15 cellular contexts compared by ENCODE assay signal in genomic region chr11:12411395-12411794, GRCh38. TPM values are rescaled to one million over a fixed set of nuclear protein-coding genes. Genes with fewer than 3 reads are reported as not detected.
DNase-seq lines count a peak whose midpoint lies in the region; ATAC-seq, FAIRE-seq and TF ChIP-seq lines count a peak whose summit lies in the region.
"Had no signal": no experiment of that assay in that cellular context is flagged by ENCODE, and none has a peak within 500 bp of the region (broad histone marks: within the 10 kb centered on the region; RNA-seq: fewer than 3 reads in every experiment).

No MANE protein-coding gene starts in this region.

- H3K9me3 ChIP-seq in HepG2 (ENCODE audit: low read length) (no peaks in the 10 kb centered on the region), right lobe of liver (no peaks in the 10 kb centered on the region), esophagus (ENCODE audit: control insufficient read depth in 2 of 2, insufficient read depth in 1 of 2, low read depth in 1 of 2, low read length in 1 of 2) (no peaks in the 10 kb centered on the region), vagina (no peaks in the 10 kb centered on the region)

- intact Hi-C loops in HepG2 (cut with micrococcal nuclease; ENCODE audit: unreplicated experiment): loop anchor here (5.0 kb wide), 1 partner anchor 76 kb away; no protein-coding TSS in a partner anchor
- intact Hi-C loops in right lobe of liver (cut with DNase I): no loop called here
- intact Hi-C loops in vagina (cut with DNase I): loop anchor here (5.0 to 10.0 kb wide), 4 partner anchors 34 to 483 kb away; partner anchors contain the start of genes PARVA and TEAD1

- POLR2A ChIA-PET in HepG2 (lab: Yijun Ruan, JAX): no interaction called here

- H2AFZ ChIP-seq in HepG2 (ENCODE audit: low read length): no peak overlapping the region

- H3K9ac ChIP-seq in HepG2 (ENCODE audit: insufficient read depth, low read depth, low read length): no peak overlapping the region

- H3K4me2 ChIP-seq in HepG2 (ENCODE audit: low read depth, low read length): no peak overlapping the region

- in situ Hi-C loops in HepG2 (cut with HindIII; ENCODE audit: extremely low pct_ligation_motif_present, low pct_unique_long_range_greater_than_20kb): loop anchor here (5.0 to 10.0 kb wide), 2 partner anchors 57 to 476 kb away; no protein-coding TSS in a partner anchor

- H3K4me3 ChIP-seq in HepG2 (replicated peaks in 1 of 3; ENCODE audit: insufficient read depth in 1 of 3, low read depth in 2 of 3, low read length in 3 of 3) (no peak overlapping the region), right lobe of liver (no peak overlapping the region), esophagus (ENCODE audit: low read depth in 1 of 2, low read length in 2 of 2) (no peak overlapping the region), vagina (no peak overlapping the region)
- H3K4me3 ChIP-seq: lung had no signal

- H3K4me3 Mint-ChIP-seq in osteocyte (ENCODE audit: unreplicated experiment): peak overlapping the region; percentile 20
- H3K4me3 Mint-ChIP-seq: CD8-positive, alpha-beta T cell had no signal

- H3K27me3 Mint-ChIP-seq in osteocyte (ENCODE audit: unreplicated experiment): no peaks in the 10 kb centered on the region

- H3K4me1 ChIP-seq in HepG2 (ENCODE audit: insufficient read depth, low read length): no peaks in the 10 kb centered on the region; the same call in 1 of the 2 replicates
- H3K4me1 ChIP-seq in right lobe of liver: peaks cover 0 to 10% (median 4%) of the 10 kb centered on the region in 4 donors
- H3K4me1 ChIP-seq in esophagus (ENCODE audit: control insufficient read depth in 2 of 2, insufficient read depth in 2 of 2, low read length in 1 of 2): no peaks in the 10 kb centered on the region
- H3K4me1 ChIP-seq in vagina: peaks cover 70% of the 10 kb centered on the region

- H3K36me3 Mint-ChIP-seq in osteocyte (ENCODE audit: unreplicated experiment): no peaks in the 10 kb centered on the region
- H3K36me3 Mint-ChIP-seq: CD8-positive, alpha-beta T cell had no signal

- TF ChIP-seq RAD21 in HepG2 (CRISPR knock-in tag; IDR thresholded peaks at IDR 0.05): no peak

- H4K20me1 ChIP-seq in HepG2 (ENCODE audit: insufficient read depth, low read length): no peaks in the 10 kb centered on the region

- ATAC-seq in HepG2 (no peak), right lobe of liver (no peak), HG02885 (IDR thresholded peaks at IDR 0.05; ENCODE audit: poor library complexity, unreplicated experiment) (no peak)
- ATAC-seq: CD8-positive, alpha-beta T cell had no signal

- H3K79me2 ChIP-seq in HepG2 (ENCODE audit: insufficient read depth, low read length): no peaks in the 10 kb centered on the region

- FAIRE-seq in HepG2 (lab: Jason Lieb, UNC): no peak
- FAIRE-seq: A204.1 had no signal

- H3K4me1 Mint-ChIP-seq in osteocyte (ENCODE audit: unreplicated experiment): peaks cover 85% of the 10 kb centered on the region

- TF ChIP-seq CTCF in HepG2 (CRISPR knock-in tag; IDR thresholded peaks at IDR 0.05): no peak
- TF ChIP-seq CTCF in right lobe of liver (IDR thresholded peaks at IDR 0.05): no peak
- TF ChIP-seq CTCF in osteocyte (IDR thresholded peaks at IDR 0.05): no peak
- TF ChIP-seq CTCF in vagina (IDR thresholded peaks at IDR 0.05): no peak

- H3K9me3 Mint-ChIP-seq in osteocyte (ENCODE audit: unreplicated experiment): no peaks in the 10 kb centered on the region
- H3K9me3 Mint-ChIP-seq: CD8-positive, alpha-beta T cell had no signal

- H3K36me3 ChIP-seq in HepG2 (replicated peaks in 1 of 2; ENCODE audit: control insufficient read depth in 1 of 2, insufficient read depth in 2 of 2, low read length in 2 of 2) (no peaks in the 10 kb centered on the region), right lobe of liver (peaks cover 0 to 2% (median 0%) of the 10 kb centered on the region in 4 donors), esophagus (ENCODE audit: control insufficient read depth in 2 of 2, insufficient read depth in 2 of 2, low read length in 1 of 2) (no peaks in the 10 kb centered on the region), vagina (no peaks in the 10 kb centered on the region)

- H3K27ac Mint-ChIP-seq in osteocyte (ENCODE audit: unreplicated experiment): peak overlapping the region; percentile 89
- H3K27ac Mint-ChIP-seq: CD8-positive, alpha-beta T cell had no signal

- CTCF ChIA-PET in HepG2 (lab: Yijun Ruan, JAX; ENCODE audit: low intra/inter-chr PET ratio, low total read pairs): interaction anchor here (1.9 to 2.1 kb wide), 2 partner anchors 80 to 483 kb away, joined by 5 to 12 read pairs; no protein-coding TSS in a partner anchor

- no peak for DNase-seq in HepG2 (ENCODE audit: low spot score)
- DNase-seq in right lobe of liver: no peak
- no peak for DNase-seq in osteocyte (ENCODE audit: extremely low spot score, unreplicated experiment)
- no peak for DNase-seq in vagina (ENCODE audit: extremely low spot score in 2 of 2)
- no peak for DNase-seq in DMS53 treated with DMSO at 0.1 percent for 48 hours (lab: John Stamatoyannopoulos, UW; ENCODE audit: unreplicated experiment)
- DNase-seq in SW480 (ENCODE audit: low spot score): no peak
- DNase-seq: activated CD8-positive, alpha-beta memory T cell treated with anti-CD3 and anti-CD28 coated beads for 24 hours; CD8-positive, alpha-beta T cell; KG1; NCI-H1105 treated with DMSO at 0.1 percent for 48 hours; NCI-H345 had no signal

- no TSS peak for BruUV-seq in HepG2 (replicated peaks; lab: Mats Ljungman, UMichigan)

- H3K27ac ChIP-seq in HepG2 (ENCODE audit: extremely low read length, insufficient read depth, low read length) (no peak overlapping the region), right lobe of liver (no peak overlapping the region), esophagus (ENCODE audit: low read depth in 2 of 2, low read length in 1 of 2) (peak overlapping the region; percentile 43 to 69), vagina (peak overlapping the region; percentile 86)

- H3K27me3 ChIP-seq in HepG2 (ENCODE audit: control insufficient read depth in 1 of 2, insufficient read depth in 2 of 2, low read length in 2 of 2) (no peaks in the 10 kb centered on the region), right lobe of liver (no peaks in the 10 kb centered on the region), esophagus (ENCODE audit: control insufficient read depth in 1 of 2, insufficient read depth in 2 of 2, low read length in 2 of 2) (no peaks in the 10 kb centered on the region), vagina (no peaks in the 10 kb centered on the region)

- TF ChIP-seq POLR2A in HepG2 (IDR thresholded peaks at IDR 0.05; ENCODE audit: insufficient read depth in 1 of 2, low read depth in 2 of 2, low read length in 2 of 2): no peak
- no peak for TF ChIP-seq POLR2A in right lobe of liver (IDR thresholded peaks at IDR 0.05)
- TF ChIP-seq POLR2A in vagina (IDR thresholded peaks at IDR 0.05): no peak

- 91% methylated on average over 3 of the region's 3 CpGs for WGBS in HepG2 (ENCODE audit: low lambda C conversion rate)
- 93% methylated on average over 3 of the region's 3 CpGs for WGBS in right lobe of liver (ENCODE audit: insufficient coverage, low coverage, low lambda C conversion rate, missing lambda C conversion rate)
- WGBS in esophagus, 2 donors: 87 to 90% methylated on average over 3 of the region's 3 CpGs

- TF ChIP-seq EP300 in HepG2 (IDR thresholded peaks at IDR 0.05; ENCODE audit: low read depth in 2 of 2, low read length in 2 of 2): no peak
- no peak for TF ChIP-seq EP300 in HepG2 (CRISPR knock-in tag; IDR thresholded peaks at IDR 0.05; ENCODE audit: borderline replicate concordance)

TF ChIP-seq in HepG2, 621 proteins besides CTCF, POLR2A, EP300 and RAD21 (continues in another document):
- TF ChIP-seq ZNF878 (CRISPR knock-in tag; IDR thresholded peaks at IDR 0.05) (no peak), MAFF (IDR thresholded peaks at IDR 0.05; ENCODE audit: low read depth, low read length) (peak; percentile 75), ZNF766 (CRISPR knock-in tag; IDR thresholded peaks at IDR 0.05; ENCODE audit: borderline replicate concordance) (no peak), PITX1 (CRISPR knock-in tag; IDR thresholded peaks at IDR 0.05) (no peak), ZSCAN5A (CRISPR knock-in tag; IDR thresholded peaks at IDR 0.05; ENCODE audit: borderline replicate concordance) (no peak)

RNA-seq across cellular contexts. Expression of gene PARVA, which starts 34.0 kb away (rescaled TPM):
- total RNA-seq in HepG2 (2016; rRNA removed; fragmentation: Illumina TruSeq; extraction: Trizol) (9.1 and 10.5 TPM in 2 replicates), right lobe of liver (10 to 100 TPM; 11.1 to 27.5 (median 21.8) TPM), osteocyte (144 and 148 TPM in 2 replicates), vagina (51.1 TPM)
- total RNA-seq in HepG2 (2016; cell fraction: cytosol; rRNA removed; fragmentation: Illumina TruSeq; extraction: Trizol; ENCODE audit: low read depth): 1.8 and 2.2 TPM in 2 replicates
- total RNA-seq in HepG2 (2016; cell fraction: insoluble cytoplasmic fraction; rRNA removed; fragmentation: Illumina TruSeq; extraction: Trizol): 8.6 and 9.5 TPM in 2 replicates
- 3.8 and 4.3 TPM in 2 replicates for total RNA-seq in HepG2 (2016; cell fraction: membrane; rRNA removed; fragmentation: Illumina TruSeq; extraction: Trizol)
- 7.8 and 8.1 TPM in 2 replicates for total RNA-seq in HepG2 (2016; cell fraction: nucleus; rRNA removed; fragmentation: Illumina TruSeq; extraction: Trizol)
- polyA plus RNA-seq in HepG2 (2011; rRNA removed) (5.2 and 5.9 TPM in 2 replicates), esophagus (10 to 100 TPM in 1 of 2 donors, 1 to 10 TPM in 1; 8.2 to 18.3 TPM)
- polyA plus RNA-seq in HepG2 (2011; cell fraction: cytosol; rRNA removed): 4.1 and 4.7 TPM in 2 replicates
- 4.3 and 5.3 TPM in 2 replicates for polyA plus RNA-seq in HepG2 (2011; cell fraction: nucleus; rRNA removed)
- 4.4 and 5.2 TPM in 2 replicates for polyA plus RNA-seq in HepG2 (2012)
- 2.5 and 3.0 TPM in 2 replicates for polyA plus RNA-seq in HepG2 (2016; cell fraction: cytosol; fragmentation: Illumina TruSeq; extraction: Trizol; ENCODE audit: low read depth)
- polyA plus RNA-seq in HepG2 (2016; cell fraction: insoluble cytoplasmic fraction; fragmentation: Illumina TruSeq; extraction: Trizol; ENCODE audit: low read depth): 12.6 and 15.7 TPM in 2 replicates
- polyA plus RNA-seq in HepG2 (2016; cell fraction: membrane; fragmentation: Illumina TruSeq; extraction: Trizol; ENCODE audit: low read depth): 3.6 and 4.7 TPM in 2 replicates
- polyA plus RNA-seq in HepG2 (2016; cell fraction: nucleus; fragmentation: Illumina TruSeq; extraction: Trizol; ENCODE audit: insufficient read depth, low read depth): 9.2 and 10.3 TPM in 2 replicates
- 9.6 and 41.7 TPM in 2 replicates for polyA minus RNA-seq in HepG2 (2011; rRNA and poly(A)+ RNA removed; ENCODE audit: low replicate concordance)
- 5.2 and 5.6 TPM in 2 replicates for polyA minus RNA-seq in HepG2 (2011; cell fraction: cytosol; rRNA and poly(A)+ RNA removed)
- 8.2 and 10.3 TPM in 2 replicates for polyA minus RNA-seq in HepG2 (2011; cell fraction: nucleus; rRNA and poly(A)+ RNA removed)

Comparison
In these comparisons a context has a peak if more than half of its experiments do, and no peak if none do; other contexts are left out.
1. intact Hi-C loops: an anchor here in HepG2 (5.0 kb wide) and vagina (5.0 to 10.0 kb wide); none called in right lobe of liver.
2. H3K27ac ChIP-seq: peak in esophagus (2 of 2) and vagina (single experiment); none in HepG2 (single experiment) and right lobe of liver (0 of 3).